ENCODE assay signal across 25 cellular contexts in genomic region chr6:141290871-141291270, GRCh38.
A peak's percentile ranks its signal among the peaks of the same experiment; 100 is the strongest.
DNase-seq lines count a peak whose midpoint lies in the region; ATAC-seq and TF ChIP-seq lines count a peak whose summit lies in the region.
"Had no signal": no experiment of that assay in that cellular context is flagged by ENCODE, and none has a peak within 500 bp of the region (broad histone marks: within the 10 kb centered on the region; RNA-seq: fewer than 3 reads in every experiment).

No MANE protein-coding gene starts in this region.

- H3K27me3 ChIP-seq in MM.1S (replicated peaks; ENCODE audit: insufficient read depth, low read length) (no peaks in the 10 kb centered on the region), SK-N-SH (ENCODE audit: insufficient read depth) (no peaks in the 10 kb centered on the region), MG63 (no peaks in the 10 kb centered on the region)
- H3K27me3 ChIP-seq: neural progenitor cell, Peyer's patch, tibial artery had no signal

- no peak for TF ChIP-seq CTCF in MM.1S (IDR thresholded peaks at IDR 0.05; ENCODE audit: low read length)
- no peak for TF ChIP-seq CTCF in SK-N-SH (IDR thresholded peaks at IDR 0.05)

- POLR2A ChIA-PET in SK-N-SH (lab: Yijun Ruan, JAX), result no interaction called here

- H3K9me3 ChIP-seq in MM.1S (replicated peaks; ENCODE audit: insufficient read depth, low read length) (no peaks in the 10 kb centered on the region), SK-N-SH (no peaks in the 10 kb centered on the region), MG63 (peaks cover 5% of the 10 kb centered on the region; the same call in 1 of the 2 replicates)
- H3K9me3 ChIP-seq: mucosa of descending colon, Peyer's patch had no signal

- peak overlapping the region; percentile 50 for H3K4me2 ChIP-seq in MM.1S (ENCODE audit: low read depth, low read length)
- no peak overlapping the region for H3K4me2 ChIP-seq in SK-N-SH
- H3K4me2 ChIP-seq: neural progenitor cell had no signal

- H3K9ac ChIP-seq in MM.1S (ENCODE audit: low read length) (no peak overlapping the region; the same call in 1 of the 2 replicates), SK-N-SH (no peak overlapping the region)
- H3K9ac ChIP-seq: neural progenitor cell had no signal

- H3K4me3 ChIP-seq in MM.1S (ENCODE audit: low read length), result peak overlapping the region; percentile 40
- H3K4me3 ChIP-seq in SK-N-SH (ENCODE audit: low read depth in 2 of 2, low read length in 1 of 2), result no peak overlapping the region
- no peak overlapping the region for H3K4me3 ChIP-seq in MG63
- H3K4me3 ChIP-seq: mucosa of descending colon, neural progenitor cell, Peyer's patch, psoas muscle, skin epidermis, tibial artery had no signal

- no peak for TF ChIP-seq EP300 in SK-N-SH (IDR thresholded peaks at IDR 0.05; ENCODE audit: borderline replicate concordance in 1 of 2, low read depth in 1 of 2, low read length in 1 of 2)

- ATAC-seq in GM19025 (IDR thresholded peaks at IDR 0.05; ENCODE audit: low read depth, unreplicated experiment), result peak; percentile 45
- no peak for ATAC-seq in GM18909 (IDR thresholded peaks at IDR 0.05; ENCODE audit: poor library complexity, unreplicated experiment)
- ATAC-seq: activated naive CD8-positive, alpha-beta T cell treated with anti-CD3 and anti-CD28 coated beads, Interleukin-2, amount 50 U/mL, for 24 hours; mucosa of descending colon; psoas muscle had no signal

- no peaks in the 10 kb centered on the region for H3K9me2 ChIP-seq in MM.1S (replicated peaks; ENCODE audit: insufficient read depth, low read length)
- no peaks in the 10 kb centered on the region for H3K9me2 ChIP-seq in SK-N-SH

- H2AFZ ChIP-seq in MM.1S (ENCODE audit: low read length) (peak overlapping the region; percentile 46), SK-N-SH (ENCODE audit: low read depth) (0 out of 2 replicates have a peak overlapping the region, but pooled peaks have one; percentile 63)
- H2AFZ ChIP-seq: neural progenitor cell had no signal

- H3K36me3 ChIP-seq in MM.1S (replicated peaks; ENCODE audit: insufficient read depth, low read length) (no peaks in the 10 kb centered on the region), SK-N-SH (replicated peaks in 1 of 2; ENCODE audit: control insufficient read depth in 1 of 2, insufficient read depth in 2 of 2, low read length in 1 of 2) (no peaks in the 10 kb centered on the region), MG63 (no peaks in the 10 kb centered on the region)
- H3K36me3 ChIP-seq: neural progenitor cell, Peyer's patch, tibial artery had no signal

- 0% methylated on average over 1 of the region's 1 CpG for WGBS in SK-N-SH (ENCODE audit: low lambda C conversion rate)

- DNase-seq in MM.1S (no peak), SK-N-SH (no peak), renal cortical epithelial cell (ENCODE audit: low read depth) (peak; percentile 37), MG63 (no peak), OCI-M2 (lab: John Stamatoyannopoulos, UW; ENCODE audit: unreplicated experiment) (no peak)
- DNase-seq: activated CD4-positive, alpha-beta T cell treated with anti-CD3 and anti-CD28 coated beads, Interleukin-2, amount 10 ng/mL, durations not matched to agents 7 days and 5 days; activated effector memory CD4-positive, alpha-beta T cell treated with Interleukin-2 at 50 U/mL for 16 hours; activated naive CD8-positive, alpha-beta T cell treated with anti-CD3 and anti-CD28 coated beads, Interleukin-2, amount 50 U/mL, for 24 hours; CD8-positive, alpha-beta memory T cell; DND-41; immature natural killer cell; mucosa of descending colon; NCI-H1417 treated with DMSO at 0.1 percent for 48 hours; NCI-H2171; NCI-H82; Peyer's patch; psoas muscle; stimulated activated CD4-positive, alpha-beta T cell treated with anti-CD3 and anti-CD28 coated beads, Interleukin-2, amount 100 ng/mL, for 24 hours; stimulated activated naive CD4-positive, alpha-beta T cell treated with Interleukin-2 at 50 U/mL for 16 hours; tibial artery had no signal

- H3K4me1 ChIP-seq in MM.1S (ENCODE audit: low read length), result no peaks in the 10 kb centered on the region
- H3K4me1 ChIP-seq in SK-N-SH (ENCODE audit: control insufficient read depth in 1 of 2, insufficient read depth in 2 of 2, low read depth in 1 of 2, low read length in 1 of 2), result no peaks in the 10 kb centered on the region
- H3K4me1 ChIP-seq: neural progenitor cell, Peyer's patch, psoas muscle, tibial artery had no signal

- no peaks in the 10 kb centered on the region for H4K20me1 ChIP-seq in MM.1S (ENCODE audit: insufficient read depth, low read length)
- H4K20me1 ChIP-seq in SK-N-SH (ENCODE audit: insufficient read depth), result no peaks in the 10 kb centered on the region

- CTCF ChIA-PET in SK-N-SH (lab: Yijun Ruan, JAX), result no interaction called here

- H3K27ac ChIP-seq in MM.1S (ENCODE audit: low read length) (peak overlapping the region; percentile 45; the same call in 1 of the 2 replicates), SK-N-SH (ENCODE audit: low read depth in 2 of 2, low read length in 1 of 2) (no peak overlapping the region)
- H3K27ac ChIP-seq: neural progenitor cell, Peyer's patch, psoas muscle, skin epidermis, tibial artery, VCaP had no signal

- H3F3A ChIP-seq in MM.1S (ENCODE audit: insufficient read depth, low read length), result peaks cover 6% of the 10 kb centered on the region; the same call in 1 of the 2 replicates
- no peaks in the 10 kb centered on the region for H3F3A ChIP-seq in SK-N-SH (replicated peaks; ENCODE audit: insufficient read depth)

- TF ChIP-seq RAD21 in SK-N-SH (IDR thresholded peaks at IDR 0.05; ENCODE audit: low read length), result no peak

- no peaks in the 10 kb centered on the region for H3K79me2 ChIP-seq in MM.1S (ENCODE audit: low read length)
- no peaks in the 10 kb centered on the region for H3K79me2 ChIP-seq in SK-N-SH (ENCODE audit: insufficient read depth)

TF ChIP-seq in SK-N-SH, 30 proteins besides CTCF, POLR2A, EP300 and RAD21 (continues in another document):
- TF ChIP-seq REST (IDR thresholded peaks at IDR 0.05; ENCODE audit: low read depth, low read length) (no peak), YY1 (IDR thresholded peaks at IDR 0.05; ENCODE audit: low read depth) (no peak), SMC3 (IDR thresholded peaks at IDR 0.05; ENCODE audit: low read depth, low read length) (no peak), NRF1 (IDR thresholded peaks at IDR 0.05; ENCODE audit: low read depth, low read length) (no peak), GATA2 (CRISPR knock-in tag; IDR thresholded peaks at IDR 0.05) (no peak), FOXM1 (IDR thresholded peaks at IDR 0.05; ENCODE audit: low read depth) (no peak), TCF12 (IDR thresholded peaks at IDR 0.05) (no peak), FOXJ3 (CRISPR knock-in tag; IDR thresholded peaks at IDR 0.05) (no peak), NFIC (IDR thresholded peaks at IDR 0.05; ENCODE audit: borderline replicate concordance) (no peak), ELF1 (IDR thresholded peaks at IDR 0.05) (no peak), RCOR1 (IDR thresholded peaks at IDR 0.05; ENCODE audit: low read length) (no peak)
- TF ChIP-seq, protein P1, sequence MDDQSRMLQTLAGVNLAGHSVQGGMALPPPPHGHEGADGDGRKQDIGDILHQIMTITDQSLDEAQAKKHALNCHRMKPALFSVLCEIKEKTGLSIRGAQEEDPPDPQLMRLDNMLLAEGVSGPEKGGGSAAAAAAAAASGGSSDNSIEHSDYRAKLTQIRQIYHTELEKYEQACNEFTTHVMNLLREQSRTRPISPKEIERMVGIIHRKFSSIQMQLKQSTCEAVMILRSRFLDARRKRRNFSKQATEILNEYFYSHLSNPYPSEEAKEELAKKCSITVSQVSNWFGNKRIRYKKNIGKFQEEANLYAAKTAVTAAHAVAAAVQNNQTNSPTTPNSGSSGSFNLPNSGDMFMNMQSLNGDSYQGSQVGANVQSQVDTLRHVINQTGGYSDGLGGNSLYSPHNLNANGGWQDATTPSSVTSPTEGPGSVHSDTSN (IDR thresholded peaks at IDR 0.05), result no peak
- TF ChIP-seq, protein P2, sequence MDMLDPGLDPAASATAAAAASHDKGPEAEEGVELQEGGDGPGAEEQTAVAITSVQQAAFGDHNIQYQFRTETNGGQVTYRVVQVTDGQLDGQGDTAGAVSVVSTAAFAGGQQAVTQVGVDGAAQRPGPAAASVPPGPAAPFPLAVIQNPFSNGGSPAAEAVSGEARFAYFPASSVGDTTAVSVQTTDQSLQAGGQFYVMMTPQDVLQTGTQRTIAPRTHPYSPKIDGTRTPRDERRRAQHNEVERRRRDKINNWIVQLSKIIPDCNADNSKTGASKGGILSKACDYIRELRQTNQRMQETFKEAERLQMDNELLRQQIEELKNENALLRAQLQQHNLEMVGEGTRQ (IDR thresholded peaks at IDR 0.05; ENCODE audit: borderline replicate concordance, low read depth, low read length), result no peak
